In genomic region chr10:25294032-25294926, GRCh38 we compare ENCODE assay signal across 16 cellular contexts.
DNase-seq lines count a peak whose midpoint lies in the region; ATAC-seq and TF ChIP-seq lines count a peak whose summit lies in the region.
"Had no signal": no experiment of that assay in that cellular context is flagged by ENCODE, and none has a peak within 500 bp of the region (broad histone marks: within the 10 kb centered on the region; RNA-seq: fewer than 3 reads in every experiment).

No MANE protein-coding gene starts in this region.

- in situ Hi-C loops in IMR-90 (cut with MboI; ENCODE audit: low sequenced_read_pairs), result no loop called here
- in situ Hi-C loops in astrocyte of the spinal cord (cut with HindIII; ENCODE audit: low sequenced_read_pairs), result no loop called here

- no peaks in the 10 kb centered on the region for H3K36me3 ChIP-seq in IMR-90 (ENCODE audit: control insufficient read depth, insufficient read depth, low read length)
- H3K36me3 ChIP-seq in heart right ventricle, result no peaks in the 10 kb centered on the region
- H3K36me3 ChIP-seq: BLaER1 treated with 17β-estradiol and CSF1 and Interleukin-3, amounts not matched to agents 10 nM and 100 nM had no signal

- no peak for TF ChIP-seq POLR2A in IMR-90 (IDR thresholded peaks at IDR 0.05; ENCODE audit: low read depth, low read length)

- H4K8ac ChIP-seq in IMR-90 (ENCODE audit: low read depth in 2 of 2, low read length in 2 of 2), result no peak overlapping the region

- intact Hi-C loops in IMR-90 (cut with micrococcal nuclease), result no loop called here
- intact Hi-C loops in heart right ventricle (cut with DNase I), result no loop called here

- no peak overlapping the region for H3K18ac ChIP-seq in IMR-90 (ENCODE audit: low read depth, low read length)

- no peak for TF ChIP-seq CTCF in IMR-90 (conservative IDR thresholded peaks at IDR 0.05; ENCODE audit: low read depth, low read length)
- no peak for TF ChIP-seq CTCF in astrocyte of the spinal cord (IDR thresholded peaks at IDR 0.05; ENCODE audit: low read depth, low read length)
- no peak for TF ChIP-seq CTCF in heart right ventricle (IDR thresholded peaks at IDR 0.05)

- no peaks in the 10 kb centered on the region for H3K9me1 ChIP-seq in IMR-90 (ENCODE audit: insufficient read depth, low read length)

- H3K23ac ChIP-seq in IMR-90 (ENCODE audit: low read depth, low read length), result no peak overlapping the region

- ATAC-seq in IMR-90 (ENCODE audit: low read depth) (no peak), heart right ventricle (no peak), GM21447 (IDR thresholded peaks at IDR 0.05; ENCODE audit: unreplicated experiment) (no peak), GM21619 (IDR thresholded peaks at IDR 0.05; ENCODE audit: unreplicated experiment) (no peak), GM21423 (IDR thresholded peaks at IDR 0.05; ENCODE audit: unreplicated experiment) (no peak)
- ATAC-seq: activated T-cell treated with anti-CD3 and anti-CD28 coated beads, Interleukin-2, amount 50 U/mL, for 72 hours; body of pancreas; T-helper 17 cell had no signal

- H3K14ac ChIP-seq in IMR-90 (replicated peaks; ENCODE audit: low read depth, low read length), result no peak overlapping the region

- H2BK120ac ChIP-seq in IMR-90 (ENCODE audit: low read depth, low read length), result no peak overlapping the region

- no peak overlapping the region for H2BK15ac ChIP-seq in IMR-90 (ENCODE audit: low read depth, low read length)

- H4K91ac ChIP-seq in IMR-90 (ENCODE audit: insufficient read depth, low read depth, low read length), result no peak overlapping the region

- no peak overlapping the region for H2AK5ac ChIP-seq in IMR-90 (ENCODE audit: low read depth, low read length)

- DNase-seq in COLO829 (ENCODE audit: low spot score), result peak; percentile 56
- DNase-seq in IMR-90, result peak; percentile 8
- peak; percentile 67 for DNase-seq in astrocyte of the spinal cord (ENCODE audit: low read depth, low spot score)
- DNase-seq in kidney glomerular epithelial cell (lab: John Stamatoyannopoulos, UW), result peak; percentile 48
- no peak for DNase-seq in heart right ventricle
- DNase-seq: activated CD4-positive, alpha-beta T cell treated with anti-CD3 and anti-CD28 coated beads for 4 hours; activated T-cell treated with anti-CD3 and anti-CD28 coated beads, Interleukin-2, amount 50 U/mL, for 72 hours; body of pancreas; endodermal cell; NCI-H1048; NCI-H2227 treated with DMSO at 0.1 percent for 48 hours; T-helper 17 cell had no signal

- POLR2A ChIA-PET in IMR-90 (lab: Charles Lee; ENCODE audit: unreplicated experiment), result no interaction called here

- no peak overlapping the region for H2AK9ac ChIP-seq in IMR-90 (replicated peaks; ENCODE audit: low read depth, low read length, poor library complexity)

- H2BK20ac ChIP-seq in IMR-90 (ENCODE audit: low read depth, low read length), result no peak overlapping the region

- no peak overlapping the region for H3K9ac ChIP-seq in IMR-90 (ENCODE audit: low read depth, low read length)
- H3K9ac ChIP-seq: BLaER1 treated with 17β-estradiol and CSF1 and Interleukin-3, amounts not matched to agents 10 nM and 100 nM had no signal

- H3K9me3 ChIP-seq in IMR-90 (ENCODE audit: control insufficient read depth, insufficient read depth, low read length) (peaks cover 2% of the 10 kb centered on the region), heart right ventricle (no peaks in the 10 kb centered on the region)
- H3K9me3 ChIP-seq: BLaER1 treated with 17β-estradiol and CSF1 and Interleukin-3, amounts not matched to agents 10 nM and 100 nM; body of pancreas had no signal

- TF ChIP-seq RAD21 in IMR-90 (IDR thresholded peaks at IDR 0.05; ENCODE audit: low read length), result no peak

- no peak overlapping the region for H2AFZ ChIP-seq in IMR-90 (replicated peaks; ENCODE audit: low read length, poor library complexity)

- H3K27me3 ChIP-seq in IMR-90 (ENCODE audit: control insufficient read depth, insufficient read depth, low read length), result no peaks in the 10 kb centered on the region
- no peaks in the 10 kb centered on the region for H3K27me3 ChIP-seq in heart right ventricle
- H3K27me3 ChIP-seq: BLaER1 treated with 17β-estradiol and CSF1 and Interleukin-3, amounts not matched to agents 10 nM and 100 nM; body of pancreas had no signal

- no CpG with 5 or more reads among the region's 5 CpGs for WGBS in IMR-90 (ENCODE audit: extremely low coverage in 2 of 2, insufficient read length in 1 of 2), 2 experiments
- WGBS in heart right ventricle, 2 donors, result 81 to 86% methylated on average over 5 of the region's 5 CpGs

- no peak overlapping the region for H3K27ac ChIP-seq in IMR-90 (ENCODE audit: insufficient read depth, low read length)
- H3K27ac ChIP-seq in heart right ventricle, result no peak overlapping the region
- H3K27ac ChIP-seq: BLaER1 treated with 17β-estradiol and CSF1 and Interleukin-3, amounts not matched to agents 10 nM and 100 nM; body of pancreas had no signal

- H3K79me1 ChIP-seq in IMR-90 (ENCODE audit: low read depth in 1 of 2, low read length in 2 of 2), result no peaks in the 10 kb centered on the region

- BruUV-seq in IMR-90 (replicated peaks; lab: Mats Ljungman, UMichigan), result no TSS peak

- H3K4me1 ChIP-seq in IMR-90 (ENCODE audit: control insufficient read depth, insufficient read depth, low read length) (no peaks in the 10 kb centered on the region), heart right ventricle (no peaks in the 10 kb centered on the region)
- H3K4me1 ChIP-seq: BLaER1 treated with 17β-estradiol and CSF1 and Interleukin-3, amounts not matched to agents 10 nM and 100 nM; body of pancreas had no signal

- no peak overlapping the region for H2BK5ac ChIP-seq in IMR-90 (ENCODE audit: low read depth, low read length, poor library complexity, severe bottlenecking)

- H3K4me3 ChIP-seq in IMR-90 (ENCODE audit: insufficient read depth, low read depth, low read length) (no peak overlapping the region), astrocyte of the spinal cord (ENCODE audit: low read depth, low read length) (no peak overlapping the region), heart right ventricle (no peak overlapping the region)
- H3K4me3 ChIP-seq: BLaER1 treated with 17β-estradiol and CSF1 and Interleukin-3, amounts not matched to agents 10 nM and 100 nM; body of pancreas had no signal

- no peak overlapping the region for H3K56ac ChIP-seq in IMR-90 (ENCODE audit: extremely low read depth, insufficient read depth, low read length)

- CTCF ChIA-PET in IMR-90 (lab: Yijun Ruan, JAX), result no interaction called here

- H4K5ac ChIP-seq in IMR-90 (ENCODE audit: low read depth, low read length), result no peak overlapping the region

- H3K4ac ChIP-seq in IMR-90 (ENCODE audit: low read depth, low read length), result no peak overlapping the region

- H3K4me2 ChIP-seq in IMR-90 (ENCODE audit: low read depth, low read length), result no peak overlapping the region
- H3K4me2 ChIP-seq: BLaER1 treated with 17β-estradiol and CSF1 and Interleukin-3, amounts not matched to agents 10 nM and 100 nM had no signal

- H4K20me1 ChIP-seq in IMR-90 (ENCODE audit: insufficient read depth, low read length), result no peaks in the 10 kb centered on the region
- H4K20me1 ChIP-seq: BLaER1 treated with 17β-estradiol and CSF1 and Interleukin-3, amounts not matched to agents 10 nM and 100 nM had no signal

- dilution Hi-C loops in IMR-90 (cut with HindIII; ENCODE audit: low sequenced_read_pairs, unreplicated experiment), result no loop called here

TF ChIP-seq in IMR-90, 13 proteins besides CTCF, POLR2A, EP300 and RAD21:
- TF ChIP-seq NFE2L2 (IDR thresholded peaks at IDR 0.05; ENCODE audit: low read depth, low read length), result no peak
- TF ChIP-seq MAZ (IDR thresholded peaks at IDR 0.05; ENCODE audit: borderline replicate concordance, low read depth, low read length), result no peak
- no peak for TF ChIP-seq USF2 (IDR thresholded peaks at IDR 0.05; ENCODE audit: low read depth, low read length)
- no peak for TF ChIP-seq FOS (IDR thresholded peaks at IDR 0.05; ENCODE audit: low read depth, low read length)
- no peak for TF ChIP-seq BHLHE40 (IDR thresholded peaks at IDR 0.05; ENCODE audit: low read depth, low read length)
- TF ChIP-seq ELK1 (IDR thresholded peaks at IDR 0.05; ENCODE audit: borderline replicate concordance, low read depth, low read length), result no peak
- no peak for TF ChIP-seq RCOR1 (IDR thresholded peaks at IDR 0.05; ENCODE audit: insufficient replicate concordance, low read length)
- no peak for TF ChIP-seq CHD1 (IDR thresholded peaks at IDR 0.05; ENCODE audit: low read depth, low read length)
- TF ChIP-seq MXI1 (IDR thresholded peaks at IDR 0.05; ENCODE audit: borderline replicate concordance, low read depth, low read length), result no peak
- no peak for TF ChIP-seq CEBPB (IDR thresholded peaks at IDR 0.05; ENCODE audit: low read depth, low read length)
- no peak for TF ChIP-seq SMC3 (IDR thresholded peaks at IDR 0.05; ENCODE audit: low read depth, low read length)
- no peak for TF ChIP-seq MAFK (IDR thresholded peaks at IDR 0.05; ENCODE audit: low read depth, low read length)
- TF ChIP-seq RFX5 (IDR thresholded peaks at IDR 0.05; ENCODE audit: low read depth, low read length), result no peak
TF ChIP-seq in IMR-90: peak in this region for 0.

Comparison
In these comparisons a context has a peak if more than half of its experiments do, and no peak if none do; other contexts are left out.
1. DNase-seq: peak in COLO829 (single experiment), IMR-90 (single experiment), astrocyte of the spinal cord (single experiment) and kidney glomerular epithelial cell (single experiment); none in heart right ventricle (0 of 2).